Comparison of ENCODE assay signal across 21 cellular contexts in genomic region chr19:19276851-19277250, GRCh38. TPM values are rescaled to one million over a fixed set of nuclear protein-coding genes. Genes with fewer than 3 reads are reported as not detected.
"Had no signal": no experiment of that assay in that cellular context is flagged by ENCODE, and none has a peak within 500 bp of the region (broad histone marks: within the 10 kb centered on the region; RNA-seq: fewer than 3 reads in every experiment).

No MANE protein-coding gene starts in this region.

- H3K9me3 ChIP-seq: esophagus muscularis mucosa, gastroesophageal sphincter, neutrophil had no signal

- DNase-seq: activated CD4-positive, alpha-beta memory T cell treated with anti-CD3 and anti-CD28 coated beads, Interleukin-2, amount 10 ng/mL, durations not matched to agents 7 days and 5 days; activated CD4-positive, alpha-beta T cell treated with anti-CD3 and anti-CD28 coated beads for 48 hours; activated CD4-positive, CD25-positive, alpha-beta regulatory T cell; activated CD8-positive, alpha-beta memory T cell treated with anti-CD3 and anti-CD28 coated beads, Interleukin-2, amount 10 ng/mL, durations not matched to agents 7 days and 5 days; activated naive CD4-positive, alpha-beta T cell; activated naive CD8-positive, alpha-beta T cell treated with anti-CD3 and anti-CD28 coated beads for 36 hours; amygdala; cortex of kidney; left cardiac atrium; mesendoderm; stimulated activated CD4-positive, alpha-beta T cell treated with anti-CD3 and anti-CD28 coated beads, Interleukin-12 subunit alpha, Interleukin-12 subunit beta, amount 100 ng/mL, for 4 hours; stimulated activated CD4-positive, alpha-beta T cell treated with anti-CD3 and anti-CD28 coated beads, Interleukin-1b, Interleukin-23, amount 100 ng/mL, for 48 hours; stimulated activated CD8-positive, alpha-beta memory T cell treated with anti-CD3 and anti-CD28 coated beads, Interleukin-4, amount 100 ng/mL, for 48 hours; stimulated activated naive CD4-positive, alpha-beta T cell had no signal

- H2AFZ ChIP-seq: parathyroid adenoma had no signal

- H3K36me3 Mint-ChIP-seq: natural killer cell treated with Interleukin-12 subunit alpha and Interleukin-12 subunit beta and Interleukin-15 and Interleukin-18, amount 100 ng/mL, for 72 hours had no signal

- H3K9ac ChIP-seq: parathyroid adenoma had no signal

- H3K27ac ChIP-seq: esophagus muscularis mucosa, gastroesophageal sphincter, neutrophil, parathyroid adenoma had no signal

- H3K9me3 Mint-ChIP-seq: activated CD4-positive, alpha-beta memory T cell treated with anti-CD3 and anti-CD28 coated beads, Interleukin-2, amount 10 ng/mL, durations not matched to agents 7 days and 5 days; activated naive CD8-positive, alpha-beta T cell treated with anti-CD3 and anti-CD28 coated beads for 36 hours; natural killer cell treated with Interleukin-12 subunit alpha and Interleukin-12 subunit beta and Interleukin-15 and Interleukin-18, amount 100 ng/mL, for 72 hours; T-helper 2 cell treated with Interferon-gamma antibody and Interleukin-4, amounts not matched to agents 5 μg/mL and 100 μg/mL, for 36 hours had no signal

- H3K27ac Mint-ChIP-seq: activated CD4-positive, alpha-beta memory T cell treated with anti-CD3 and anti-CD28 coated beads, Interleukin-2, amount 10 ng/mL, durations not matched to agents 7 days and 5 days; activated CD8-positive, alpha-beta memory T cell treated with anti-CD3 and anti-CD28 coated beads, Interleukin-2, amount 10 ng/mL, durations not matched to agents 7 days and 5 days; activated naive CD8-positive, alpha-beta T cell treated with anti-CD3 and anti-CD28 coated beads for 36 hours; natural killer cell treated with Interleukin-12 subunit alpha and Interleukin-12 subunit beta and Interleukin-15 and Interleukin-18, amount 100 ng/mL, for 72 hours; T-helper 2 cell treated with Interferon-gamma antibody and Interleukin-4, amounts not matched to agents 5 μg/mL and 100 μg/mL, for 36 hours had no signal

- H3K79me2 ChIP-seq: parathyroid adenoma had no signal

- H3K4me3 Mint-ChIP-seq: activated CD4-positive, alpha-beta memory T cell treated with anti-CD3 and anti-CD28 coated beads, Interleukin-2, amount 10 ng/mL, durations not matched to agents 7 days and 5 days; activated CD8-positive, alpha-beta memory T cell treated with anti-CD3 and anti-CD28 coated beads, Interleukin-2, amount 10 ng/mL, durations not matched to agents 7 days and 5 days; activated naive CD8-positive, alpha-beta T cell treated with anti-CD3 and anti-CD28 coated beads for 36 hours; brain; natural killer cell treated with Interleukin-12 subunit alpha and Interleukin-12 subunit beta and Interleukin-15 and Interleukin-18, amount 100 ng/mL, for 72 hours; T-helper 2 cell treated with Interferon-gamma antibody and Interleukin-4, amounts not matched to agents 5 μg/mL and 100 μg/mL, for 36 hours had no signal

- H3K4me3 ChIP-seq: esophagus muscularis mucosa, gastroesophageal sphincter had no signal

- H3K4me1 Mint-ChIP-seq: activated CD8-positive, alpha-beta memory T cell treated with anti-CD3 and anti-CD28 coated beads, Interleukin-2, amount 10 ng/mL, durations not matched to agents 7 days and 5 days had no signal

- H3K4me1 ChIP-seq: parathyroid adenoma had no signal

RNA-seq across cellular contexts. Expression of gene TM6SF2, which starts 3.8 kb away (rescaled TPM):
- total RNA-seq: activated CD4-positive, alpha-beta memory T cell treated with anti-CD3 and anti-CD28 coated beads, Interleukin-2, amount 10 ng/mL, durations not matched to agents 7 days and 5 days; activated CD8-positive, alpha-beta memory T cell treated with anti-CD3 and anti-CD28 coated beads, Interleukin-2, amount 10 ng/mL, durations not matched to agents 7 days and 5 days; activated naive CD8-positive, alpha-beta T cell treated with anti-CD3 and anti-CD28 coated beads for 36 hours; gastroesophageal sphincter had no signal
